In the genomic region with DNA sequence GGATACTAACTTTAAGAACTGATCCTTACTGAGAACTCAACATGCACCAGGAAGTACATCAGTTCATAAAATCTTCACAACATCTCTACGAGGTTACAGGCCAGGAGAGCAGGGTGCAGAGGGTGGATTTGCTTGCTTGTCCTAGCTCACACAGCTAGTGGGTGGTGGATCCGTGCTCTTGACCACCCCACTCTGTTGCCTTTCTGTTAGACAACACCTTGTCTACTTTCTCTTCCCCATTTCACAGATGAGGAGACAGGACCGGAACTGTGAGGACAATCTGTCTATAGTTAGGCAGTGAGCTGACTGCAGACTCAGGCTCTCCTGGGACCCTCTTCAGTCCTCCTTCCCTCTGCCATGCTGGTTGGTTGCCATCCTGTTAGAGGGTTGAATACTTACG, we compare ENCODE assay signal across 9 cellular contexts.
A peak's percentile ranks its signal among the peaks of the same experiment; 100 is the strongest.
DNase-seq lines count a peak whose midpoint lies in the region; ATAC-seq and TF ChIP-seq lines count a peak whose summit lies in the region.
"Had no signal": no experiment of that assay in that cellular context is flagged by ENCODE, and none has a peak within 500 bp of the region (broad histone marks: within the 10 kb centered on the region; RNA-seq: fewer than 3 reads in every experiment).

No MANE protein-coding gene starts in this region.

- H3K27ac Mint-ChIP-seq in activated CD4-positive, alpha-beta memory T cell treated with anti-CD3 and anti-CD28 coated beads, Interleukin-2, amount 10 ng/mL, durations not matched to agents 7 days and 5 days, result no peak overlapping the region

- DNase-seq in GM19238 (ENCODE audit: insufficient read length, low spot score) (peak; percentile 55), OCI-LY7 (ENCODE audit: low spot score) (peak; percentile 91), spleen (no peak), NCI-H2227 treated with DMSO at 0.1 percent for 48 hours (lab: John Stamatoyannopoulos, UW) (no peak), mesenteric fat pad (ENCODE audit: low spot score) (no peak)
- no peak for DNase-seq in activated CD4-positive, alpha-beta memory T cell treated with anti-CD3 and anti-CD28 coated beads, Interleukin-2, amount 10 ng/mL, durations not matched to agents 7 days and 5 days
- no peak for DNase-seq in activated effector memory CD4-positive, alpha-beta T cell treated with anti-CD3 and anti-CD28 coated beads, Interleukin-2, amount 50 U/mL, for 16 hours
- DNase-seq: NK-92 treated with Interleukin-12 subunit alpha and Interleukin-12 subunit beta, amount 100 ng/mL, for 24 hours had no signal

- 0 out of 2 replicates have a peak, but pooled peaks have one; percentile 6 for TF ChIP-seq CTCF in OCI-LY7 (conservative IDR thresholded peaks at IDR 0.05; ENCODE audit: low read length)
- no peak for TF ChIP-seq CTCF in spleen (IDR thresholded peaks at IDR 0.05 in 8 of 11, conservative IDR thresholded peaks at IDR 0.05 in 3 of 11)

- no peaks in the 10 kb centered on the region for H3K4me1 Mint-ChIP-seq in activated CD4-positive, alpha-beta memory T cell treated with anti-CD3 and anti-CD28 coated beads, Interleukin-2, amount 10 ng/mL, durations not matched to agents 7 days and 5 days

- no peak for TF ChIP-seq POLR2A in spleen (IDR thresholded peaks at IDR 0.05)

- H3K27me3 ChIP-seq in spleen (replicated peaks in 1 of 7), result peaks cover 0 to 7% (median 0%) of the 10 kb centered on the region in 7 donors

- no peaks in the 10 kb centered on the region for H4K20me1 ChIP-seq in OCI-LY7 (ENCODE audit: insufficient read depth, low read length)

- H3K4me3 Mint-ChIP-seq in activated CD4-positive, alpha-beta memory T cell treated with anti-CD3 and anti-CD28 coated beads, Interleukin-2, amount 10 ng/mL, durations not matched to agents 7 days and 5 days, result no peak overlapping the region

- no peaks in the 10 kb centered on the region for H3K79me2 ChIP-seq in OCI-LY7 (ENCODE audit: insufficient read depth, low read depth, low read length)

- H2AFZ ChIP-seq in OCI-LY7 (ENCODE audit: low read length), result peak overlapping the region; percentile 18; the same call in 1 of the 2 replicates

- H3K36me3 Mint-ChIP-seq in activated CD4-positive, alpha-beta memory T cell treated with anti-CD3 and anti-CD28 coated beads, Interleukin-2, amount 10 ng/mL, durations not matched to agents 7 days and 5 days (ENCODE audit: low read depth), result no peaks in the 10 kb centered on the region

- no TSS peak for BruUV-seq in OCI-LY7 (replicated peaks; lab: Mats Ljungman, UMichigan)

- H3K27ac ChIP-seq in OCI-LY7 (ENCODE audit: low read depth, low read length, poor library complexity, severe bottlenecking) (peak overlapping the region; percentile 81), spleen (peak overlapping the region in 6 of 8 donors; percentile 7 to 77 (median 50))

- no peaks in the 10 kb centered on the region for H3K9me3 Mint-ChIP-seq in activated CD4-positive, alpha-beta memory T cell treated with anti-CD3 and anti-CD28 coated beads, Interleukin-2, amount 10 ng/mL, durations not matched to agents 7 days and 5 days

- no peaks in the 10 kb centered on the region for H3K9me2 ChIP-seq in OCI-LY7 (ENCODE audit: insufficient read depth, low read length)

- H3K4me3 ChIP-seq in OCI-LY7 (ENCODE audit: low read depth, low read length, poor library complexity, severe bottlenecking), result peak overlapping the region; percentile 33
- H3K4me3 ChIP-seq in spleen, result peak overlapping the region in 1 of 8 donors; percentile 1

- POLR2A ChIA-PET in OCI-LY7 (lab: Charles Lee), result interaction anchor here (0.8 kb wide), 1 partner anchor 9 kb away, joined by 6 read pairs; no protein-coding TSS in a partner anchor
- POLR2A ChIA-PET in activated CD4-positive, alpha-beta memory T cell treated with anti-CD3 and anti-CD28 coated beads, Interleukin-2, amount 10 ng/mL, durations not matched to agents 7 days and 5 days (lab: Charles Lee), result no interaction called here

- peak; percentile 85 for ATAC-seq in HG02870 (IDR thresholded peaks at IDR 0.05; ENCODE audit: unreplicated experiment)

- CTCF ChIA-PET in OCI-LY7 (lab: Charles Lee; ENCODE audit: unreplicated experiment), result no interaction called here
- CTCF ChIA-PET in activated CD4-positive, alpha-beta memory T cell treated with anti-CD3 and anti-CD28 coated beads, Interleukin-2, amount 10 ng/mL, durations not matched to agents 7 days and 5 days (lab: Charles Lee), result no interaction called here

- intact Hi-C loops in OCI-LY7 (cut with micrococcal nuclease; ENCODE audit: unreplicated experiment), result loop anchor here (1.0 to 5.0 kb wide), 2 partner anchors 62 to 220 kb away; no protein-coding TSS in a partner anchor
- intact Hi-C loops in spleen (cut with DNase I; ENCODE audit: low total_unique reads), result no loop called here

- no peaks in the 10 kb centered on the region for H3K9me3 ChIP-seq in OCI-LY7 (ENCODE audit: low read length)
- H3K9me3 ChIP-seq in spleen, result no peaks in the 10 kb centered on the region

- H3K27me3 Mint-ChIP-seq in activated CD4-positive, alpha-beta memory T cell treated with anti-CD3 and anti-CD28 coated beads, Interleukin-2, amount 10 ng/mL, durations not matched to agents 7 days and 5 days, result peaks cover 20% of the 10 kb centered on the region

- peak overlapping the region; percentile 74 for H3K4me2 ChIP-seq in OCI-LY7 (ENCODE audit: low read length)

- 61 to 81% (median 71%) methylated on average over 4 of the region's 4 CpGs for WGBS in spleen, 5 donors

- H3K4me1 ChIP-seq in OCI-LY7 (ENCODE audit: insufficient read depth, low read length, poor library complexity, severe bottlenecking), result peaks cover 53% of the 10 kb centered on the region
- H3K4me1 ChIP-seq in spleen, result peaks cover 27 to 66% (median 57%) of the 10 kb centered on the region in 6 donors

- H3K36me3 ChIP-seq in OCI-LY7 (ENCODE audit: insufficient read depth, low read length) (no peaks in the 10 kb centered on the region), spleen (no peaks in the 10 kb centered on the region)

Comparison
In these comparisons a context has a peak if more than half of its experiments do, and no peak if none do; other contexts are left out.
1. DNase-seq: peak in GM19238 (single experiment) and OCI-LY7 (single experiment); none in spleen (single experiment), NCI-H2227 treated with DMSO at 0.1 percent for 48 hours (single experiment), activated CD4-positive, alpha-beta memory T cell treated with anti-CD3 and anti-CD28 coated beads, Interleukin-2, amount 10 ng/mL, durations not matched to agents 7 days and 5 days (single experiment), mesenteric fat pad (single experiment) and activated effector memory CD4-positive, alpha-beta T cell treated with anti-CD3 and anti-CD28 coated beads, Interleukin-2, amount 50 U/mL, for 16 hours (single experiment).